ENCODE assay signal across 8 cellular contexts in the genomic region with DNA sequence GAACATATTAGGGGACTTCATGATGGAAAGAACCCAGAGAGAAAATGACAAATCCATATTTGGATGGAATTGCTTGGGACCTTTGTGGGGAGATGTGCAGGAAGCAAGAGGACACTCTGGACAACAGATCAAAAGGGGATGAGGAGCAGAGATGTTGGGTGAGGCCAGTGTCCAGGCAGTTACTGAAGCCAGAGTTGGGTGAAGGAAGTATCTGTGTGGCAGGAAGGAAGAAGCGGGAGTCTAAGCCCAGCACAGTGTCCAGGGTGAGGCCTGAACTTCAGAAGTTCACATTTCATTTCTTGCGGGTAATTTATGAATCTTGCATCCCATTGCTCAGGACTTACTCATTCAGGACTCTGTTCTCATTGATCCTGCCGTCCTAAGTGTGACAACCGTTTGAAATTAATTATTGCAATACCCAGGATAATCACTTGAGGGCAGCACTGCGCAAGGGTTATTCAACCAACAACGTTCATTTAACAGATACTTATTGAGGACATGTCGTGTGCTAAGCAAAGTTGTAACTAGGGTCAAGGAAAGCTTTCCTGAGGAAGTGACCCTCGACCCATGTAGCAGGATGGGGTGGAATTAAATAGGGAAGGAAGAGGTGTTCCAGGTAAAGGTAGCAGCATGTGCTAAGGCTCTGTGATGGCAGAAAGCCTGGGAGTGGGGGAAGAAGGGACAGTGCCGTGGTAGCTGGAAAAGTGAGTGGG.
DNase-seq lines count a peak whose midpoint lies in the region; ATAC-seq and TF ChIP-seq lines count a peak whose summit lies in the region.

No MANE protein-coding gene starts in this region.

- 11 to 12% methylated on average over 9 of the region's 9 CpGs for WGBS in body of pancreas, 2 donors

- DNase-seq in CMK (ENCODE audit: low read depth) (peak; percentile 51), MV-4-11 (lab: John Stamatoyannopoulos, UW) (peak; percentile 47), UCSD-AML1 (lab: John Stamatoyannopoulos, UW; ENCODE audit: unreplicated experiment) (peak; percentile 29), body of pancreas (peak; percentile 47 to 67 (median 60)), kidney tubule cell (ENCODE audit: low spot score) (peak; percentile 79)
- peak; percentile 10 for DNase-seq in stimulated activated CD8-positive, alpha-beta memory T cell treated with anti-CD3 and anti-CD28 coated beads, Interleukin-4, amount 100 ng/mL, for 24 hours (ENCODE audit: low read depth)

- H3K4me1 ChIP-seq in body of pancreas, result peaks cover 6% of the 10 kb centered on the region

- no peaks in the 10 kb centered on the region for H3K36me3 ChIP-seq in body of pancreas (replicated peaks in 1 of 2; ENCODE audit: insufficient read depth in 1 of 2, low read depth in 2 of 2)

- peak; percentile 57 to 83 (median 79) for TF ChIP-seq CTCF in body of pancreas (IDR thresholded peaks at IDR 0.05)

- H3K9me3 ChIP-seq in body of pancreas, result no peaks in the 10 kb centered on the region

- no peak overlapping the region for H3K27ac ChIP-seq in body of pancreas

- TF ChIP-seq POLR2A in body of pancreas (IDR thresholded peaks at IDR 0.05), result no peak

- intact Hi-C loops in body of pancreas (cut with DNase I), result loop anchor here (10.0 kb wide), 2 partner anchors 298 to 488 kb away; no protein-coding TSS in a partner anchor

- H3K4me3 ChIP-seq in body of pancreas, result no peak overlapping the region

- ATAC-seq in GM21423 (IDR thresholded peaks at IDR 0.05; ENCODE audit: unreplicated experiment), result peak; percentile 32
- peak; percentile 72 for ATAC-seq in body of pancreas
- ATAC-seq in HG02623 (IDR thresholded peaks at IDR 0.05; ENCODE audit: unreplicated experiment), result no peak

- H3K27me3 ChIP-seq in body of pancreas, result no peaks in the 10 kb centered on the region

Comparison
In these comparisons a context has a peak if more than half of its experiments do, and no peak if none do; other contexts are left out.
1. DNase-seq: peak in every context shown above with its lines; median percentile 79 in kidney tubule cell; 60 in body of pancreas; 51 in CMK; 47 in MV-4-11; 29 in UCSD-AML1; 10 in stimulated activated CD8-positive, alpha-beta memory T cell treated with anti-CD3 and anti-CD28 coated beads, Interleukin-4, amount 100 ng/mL, for 24 hours.